Comparison of ENCODE assay signal across 13 cellular contexts in genomic region chr4:78650106-78651021, GRCh38.
DNase-seq lines count a peak whose midpoint lies in the region; ATAC-seq, FAIRE-seq and TF ChIP-seq lines count a peak whose summit lies in the region.
"Had no signal": no experiment of that assay in that cellular context is flagged by ENCODE, and none has a peak within 500 bp of the region (broad histone marks: within the 10 kb centered on the region; RNA-seq: fewer than 3 reads in every experiment).

No MANE protein-coding gene starts in this region.

- no peak for FAIRE-seq in HTR-8/SVneo (lab: Jason Lieb, UNC)
- FAIRE-seq: GM19239 had no signal

- peaks cover 7% of the 10 kb centered on the region for H3K4me1 ChIP-seq in smooth muscle cell (ENCODE audit: low read depth)
- peaks cover 2 to 75% (median 32%) of the 10 kb centered on the region in 6 donors for H3K4me1 ChIP-seq in spleen

- peaks cover 3% of the 10 kb centered on the region for H3K9me3 Mint-ChIP-seq in stimulated activated memory B cell treated with anti-CD40 and anti-IgM and Interleukin-4, amounts not matched to agents 10 μg/mL and 1 μg/mL and 100 μg/mL, for 72 hours

- H3K79me2 ChIP-seq in smooth muscle cell (ENCODE audit: low read depth), result no peaks in the 10 kb centered on the region

- peak overlapping the region; percentile 45 for H3K4me2 ChIP-seq in smooth muscle cell

- intact Hi-C loops in spleen (cut with DNase I; ENCODE audit: low total_unique reads), result loop anchor here (10.0 kb wide), 1 partner anchor 124 kb away; the partner anchor contains the start of gene BMP2K

- WGBS in smooth muscle cell (ENCODE audit: low lambda C conversion rate), result 46% methylated on average over 3 of the region's 3 CpGs
- 54 to 85% (median 72%) methylated on average over 3 of the region's 3 CpGs for WGBS in spleen, 5 donors

- no peak for ATAC-seq in stimulated activated memory B cell treated with anti-CD40 and anti-IgM and Interleukin-4, amounts not matched to agents 10 μg/mL and 1 μg/mL and 100 μg/mL, for 72 hours
- ATAC-seq: activated CD4-positive, alpha-beta T cell treated with anti-CD3 and anti-CD28 coated beads for 36 hours; naive thymus-derived CD4-positive, alpha-beta T cell had no signal

- H3K27ac ChIP-seq in smooth muscle cell (ENCODE audit: low read depth) (peak overlapping the region; percentile 87), spleen (peak overlapping the region in 4 of 8 donors; percentile 33 to 51 (median 41))
- H3K27ac ChIP-seq: tibial artery had no signal

- H3K27me3 ChIP-seq in smooth muscle cell (ENCODE audit: low read depth), result no peaks in the 10 kb centered on the region
- H3K27me3 ChIP-seq in spleen (replicated peaks in 1 of 7), result no peaks in the 10 kb centered on the region
- H3K27me3 ChIP-seq: tibial artery had no signal

- H3K27me3 Mint-ChIP-seq in stimulated activated memory B cell treated with anti-CD40 and anti-IgM and Interleukin-4, amounts not matched to agents 10 μg/mL and 1 μg/mL and 100 μg/mL, for 72 hours, result no peaks in the 10 kb centered on the region
- H3K27me3 Mint-ChIP-seq: activated CD4-positive, alpha-beta T cell treated with anti-CD3 and anti-CD28 coated beads for 36 hours; naive thymus-derived CD4-positive, alpha-beta T cell had no signal

- no peaks in the 10 kb centered on the region for H3K36me3 Mint-ChIP-seq in stimulated activated memory B cell treated with anti-CD40 and anti-IgM and Interleukin-4, amounts not matched to agents 10 μg/mL and 1 μg/mL and 100 μg/mL, for 72 hours

- no peak for TF ChIP-seq POLR2A in spleen (IDR thresholded peaks at IDR 0.05)

- H3K9me3 ChIP-seq in smooth muscle cell (replicated peaks; ENCODE audit: low read depth), result no peaks in the 10 kb centered on the region
- no peaks in the 10 kb centered on the region for H3K9me3 ChIP-seq in spleen
- H3K9me3 ChIP-seq: tibial artery had no signal

- no peak overlapping the region for H3K4me3 ChIP-seq in fibroblast of pulmonary artery (replicated peaks; ENCODE audit: low read depth, low read length)
- H3K4me3 ChIP-seq in smooth muscle cell, result no peak overlapping the region
- no peak overlapping the region for H3K4me3 ChIP-seq in spleen
- H3K4me3 ChIP-seq: tibial artery had no signal

- TF ChIP-seq CTCF in fibroblast of pulmonary artery (IDR thresholded peaks at IDR 0.05; ENCODE audit: low read length, missing control alignments) (no peak), smooth muscle cell (IDR thresholded peaks at IDR 0.05; ENCODE audit: borderline replicate concordance, insufficient read depth, poor library complexity, severe bottlenecking) (no peak), spleen (IDR thresholded peaks at IDR 0.05 in 8 of 11, conservative IDR thresholded peaks at IDR 0.05 in 3 of 11) (no peak)

- no peak overlapping the region for H3K4me3 Mint-ChIP-seq in stimulated activated memory B cell treated with anti-CD40 and anti-IgM and Interleukin-4, amounts not matched to agents 10 μg/mL and 1 μg/mL and 100 μg/mL, for 72 hours
- H3K4me3 Mint-ChIP-seq: activated CD4-positive, alpha-beta T cell treated with anti-CD3 and anti-CD28 coated beads for 36 hours; naive thymus-derived CD4-positive, alpha-beta T cell had no signal

- peak overlapping the region; percentile 25 for H3K9ac ChIP-seq in smooth muscle cell (ENCODE audit: low read depth)

- no peaks in the 10 kb centered on the region for H4K20me1 ChIP-seq in smooth muscle cell (ENCODE audit: low read depth)

- H3F3A ChIP-seq in smooth muscle cell (ENCODE audit: low read depth), result peaks cover 15% of the 10 kb centered on the region

- no peak overlapping the region for H3K27ac Mint-ChIP-seq in stimulated activated memory B cell treated with anti-CD40 and anti-IgM and Interleukin-4, amounts not matched to agents 10 μg/mL and 1 μg/mL and 100 μg/mL, for 72 hours
- H3K27ac Mint-ChIP-seq: activated CD4-positive, alpha-beta T cell treated with anti-CD3 and anti-CD28 coated beads for 36 hours had no signal

- peaks cover 30% of the 10 kb centered on the region for H3K4me1 Mint-ChIP-seq in stimulated activated memory B cell treated with anti-CD40 and anti-IgM and Interleukin-4, amounts not matched to agents 10 μg/mL and 1 μg/mL and 100 μg/mL, for 72 hours

- H2AFZ ChIP-seq in smooth muscle cell (ENCODE audit: low read depth), result peak overlapping the region; percentile 31

- peak; percentile 39 for DNase-seq in HTR-8/SVneo (ENCODE audit: insufficient read length, low spot score)
- peak; percentile 28 for DNase-seq in T1000 (lab: John Stamatoyannopoulos, UW)
- DNase-seq in fibroblast of pulmonary artery (ENCODE audit: low read depth), result peak; percentile 85
- no peak for DNase-seq in smooth muscle cell (lab: John Stamatoyannopoulos, UW; ENCODE audit: unreplicated experiment)
- DNase-seq in spleen, result no peak
- no peak for DNase-seq in NCI-H2081 treated with DMSO at 0.1 percent for 48 hours (lab: John Stamatoyannopoulos, UW)
- DNase-seq in NCI-H2196 treated with DMSO at 0.1 percent for 48 hours (lab: John Stamatoyannopoulos, UW; ENCODE audit: unreplicated experiment), result no peak
- DNase-seq: activated naive CD4-positive, alpha-beta T cell treated with anti-CD3 and anti-CD28 coated beads, Interleukin-2, amount 50 U/mL, for 16 hours; naive thymus-derived CD4-positive, alpha-beta T cell; tibial artery had no signal

- H3K36me3 ChIP-seq in smooth muscle cell (ENCODE audit: low read depth) (no peaks in the 10 kb centered on the region), spleen (no peaks in the 10 kb centered on the region)
- H3K36me3 ChIP-seq: tibial artery had no signal

Comparison
In these comparisons a context has a peak if more than half of its experiments do, and no peak if none do; other contexts are left out.
1. DNase-seq: peak in HTR-8/SVneo (single experiment), T1000 (single experiment) and fibroblast of pulmonary artery (single experiment); none in smooth muscle cell (single experiment), spleen (single experiment), NCI-H2081 treated with DMSO at 0.1 percent for 48 hours (single experiment) and NCI-H2196 treated with DMSO at 0.1 percent for 48 hours (single experiment).